Comparison of ENCODE assay signal across 1 cellular context in genomic region chr22:37608477-37609239, GRCh38.
A peak's percentile ranks its signal among the peaks of the same experiment; 100 is the strongest.
TF ChIP-seq lines count a peak whose summit lies in the region.

Gene GGA1, plus strand, starts transcription at chr22:37608834. Its CDS starts 27 bp downstream, at chr22:37608861.

TF ChIP-seq in HepG2, 621 proteins besides CTCF, POLR2A, EP300 and RAD21 (continued from another document and continues in another):
- no peak for TF ChIP-seq AKNA (CRISPR knock-in tag; IDR thresholded peaks at IDR 0.05; ENCODE audit: borderline replicate concordance)
- no peak for TF ChIP-seq ATF7 (IDR thresholded peaks at IDR 0.05)
- peak; percentile 75 for TF ChIP-seq ATF7 (CRISPR knock-in tag; IDR thresholded peaks at IDR 0.05)
- peak; percentile 99 for TF ChIP-seq ZNF639 (CRISPR knock-in tag; conservative IDR thresholded peaks at IDR 0.05)
- no peak for TF ChIP-seq ZBTB10 (CRISPR knock-in tag; IDR thresholded peaks at IDR 0.05; ENCODE audit: borderline replicate concordance)
- no peak for TF ChIP-seq IRF1 (CRISPR knock-in tag; IDR thresholded peaks at IDR 0.05; ENCODE audit: low read depth)
- peak; percentile 51; the same call in 1 of the 2 replicates for TF ChIP-seq GATAD2A (CRISPR knock-in tag; IDR thresholded peaks at IDR 0.05)
- TF ChIP-seq ZNF124 (CRISPR knock-in tag; IDR thresholded peaks at IDR 0.05): 0 out of 2 replicates have a peak, but pooled peaks have one; percentile 36
- TF ChIP-seq TFE3 (CRISPR knock-in tag; IDR thresholded peaks at IDR 0.05): no peak; the same call in 1 of the 2 replicates
- peak; percentile 75 for TF ChIP-seq GMEB2 (CRISPR knock-in tag; IDR thresholded peaks at IDR 0.05; ENCODE audit: low read depth)
- peak; percentile 90; the same call in 1 of the 2 replicates for TF ChIP-seq RNF2 (conservative IDR thresholded peaks at IDR 0.05; ENCODE audit: low read depth)
- no peak for TF ChIP-seq ZNF280B (CRISPR knock-in tag; IDR thresholded peaks at IDR 0.05; ENCODE audit: borderline replicate concordance)
- TF ChIP-seq ZNF24 (IDR thresholded peaks at IDR 0.05): no peak
- TF ChIP-seq ZNF275 (CRISPR knock-in tag; IDR thresholded peaks at IDR 0.05; ENCODE audit: borderline replicate concordance): no peak
- TF ChIP-seq ZNF33B (CRISPR knock-in tag; IDR thresholded peaks at IDR 0.05): no peak
- no peak for TF ChIP-seq ZUFSP (CRISPR knock-in tag; IDR thresholded peaks at IDR 0.05; ENCODE audit: borderline replicate concordance)
- TF ChIP-seq ZSCAN25 (CRISPR knock-in tag; IDR thresholded peaks at IDR 0.05): no peak
- TF ChIP-seq ZNF800 (CRISPR knock-in tag; IDR thresholded peaks at IDR 0.05): 0 out of 2 replicates have a peak, but pooled peaks have one; percentile 15
- TF ChIP-seq RFX5 (IDR thresholded peaks at IDR 0.05; ENCODE audit: low read depth, low read length): no peak
- TF ChIP-seq AGO2 (optimal IDR thresholded peaks at IDR 0.05; ENCODE audit: low read depth, low read length): peak; percentile 74
- TF ChIP-seq KLF6 (CRISPR knock-in tag; IDR thresholded peaks at IDR 0.05): 0 out of 2 replicates have a peak, but pooled peaks have one; percentile 26
- 0 out of 2 replicates have a peak, but pooled peaks have one; percentile 25 for TF ChIP-seq TERF1 (CRISPR knock-in tag; IDR thresholded peaks at IDR 0.05)
- peak; percentile 75; the same call in 1 of the 2 replicates for TF ChIP-seq KLF12 (CRISPR knock-in tag; IDR thresholded peaks at IDR 0.05; ENCODE audit: borderline replicate concordance)
- no peak for TF ChIP-seq ZNF713 (CRISPR knock-in tag; IDR thresholded peaks at IDR 0.05)
- TF ChIP-seq U2AF2 (IDR thresholded peaks at IDR 0.05; ENCODE audit: low read depth, low read length): no peak
- no peak for TF ChIP-seq ZNF598 (CRISPR knock-in tag; IDR thresholded peaks at IDR 0.05; ENCODE audit: borderline replicate concordance)
- peak; percentile 63; the same call in 1 of the 2 replicates for TF ChIP-seq HINFP (CRISPR knock-in tag; IDR thresholded peaks at IDR 0.05; ENCODE audit: low read depth)
- TF ChIP-seq ZNF563 (CRISPR knock-in tag; IDR thresholded peaks at IDR 0.05): no peak
- TF ChIP-seq ZNF816 (CRISPR knock-in tag; IDR thresholded peaks at IDR 0.05; ENCODE audit: borderline replicate concordance): 0 out of 2 replicates have a peak, but pooled peaks have one; percentile 33
